8 cellular contexts compared by ENCODE assay signal in the genomic region with DNA sequence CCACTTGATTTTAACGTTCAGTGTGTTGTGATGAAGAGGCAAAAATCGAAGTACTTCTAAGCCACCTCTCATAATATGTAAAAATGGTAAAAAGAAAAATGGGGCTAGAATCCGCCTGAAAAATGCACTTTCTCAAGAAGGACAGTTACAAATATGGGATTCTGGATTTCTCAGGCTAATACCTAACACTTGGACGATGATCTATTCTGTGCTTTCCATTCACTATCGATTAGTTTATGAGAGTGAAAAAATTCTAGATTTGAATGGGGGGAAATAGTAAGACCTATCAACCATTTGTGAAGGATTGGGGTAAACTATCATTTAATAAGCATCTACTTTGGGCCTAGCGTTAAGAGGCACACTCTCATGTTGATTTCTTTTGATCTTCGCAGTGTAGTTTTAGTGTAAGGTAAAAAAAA. TPM values are rescaled to one million over a fixed set of nuclear protein-coding genes. Genes with fewer than 3 reads are reported as not detected.
DNase-seq lines count a peak whose midpoint lies in the region; TF ChIP-seq lines count a peak whose summit lies in the region.
"Not testable (repeated sequence)": the region's sequence is repeated elsewhere in the genome, so short reads cannot be mapped to it uniquely, and the experiment has no call there.

No MANE protein-coding gene starts in this region.

- peak overlapping the region; percentile 73 for H3K4me3 Mint-ChIP-seq in activated naive CD8-positive, alpha-beta T cell treated with anti-CD3 and anti-CD28 coated beads for 36 hours

- H3K4me3 ChIP-seq in BJ (ENCODE audit: low read depth, low read length) (peak overlapping the region; percentile 52), HUES48 (ENCODE audit: low read depth, low read length) (peak overlapping the region; percentile 70), SJCRH30 (peak overlapping the region; percentile 82), iPS-18a (ENCODE audit: low read length) (peak overlapping the region; percentile 75), neural cell (ENCODE audit: low read length) (peak overlapping the region; percentile 66), stomach (peak overlapping the region; percentile 39 to 82 (median 60))
- peak overlapping the region; percentile 90 for H3K4me3 ChIP-seq in effector memory CD4-positive, alpha-beta T cell (ENCODE audit: insufficient read depth, low read depth, low read length, poor library complexity, severe bottlenecking)

- peak overlapping the region; percentile 54 for H3K27ac ChIP-seq in HUES48 (ENCODE audit: low read depth, low read length)
- peak overlapping the region; percentile 61 for H3K27ac ChIP-seq in SJCRH30
- peak overlapping the region; percentile 95 for H3K27ac ChIP-seq in effector memory CD4-positive, alpha-beta T cell (ENCODE audit: insufficient read depth, low read length, poor library complexity, severe bottlenecking)
- H3K27ac ChIP-seq in iPS-18a (ENCODE audit: low read length), result not testable (repeated sequence)
- H3K27ac ChIP-seq in neural cell (ENCODE audit: low read length), result peak overlapping the region; percentile 85
- peak overlapping the region in 4 of 5 donors; percentile 97 to 100 (median 98) for H3K27ac ChIP-seq in stomach

- 33 to 39% (median 38%) methylated on average over 7 of the region's 7 CpGs for WGBS in stomach, 5 donors

- peaks cover 25% of the 10 kb centered on the region for H3K4me1 Mint-ChIP-seq in activated naive CD8-positive, alpha-beta T cell treated with anti-CD3 and anti-CD28 coated beads for 36 hours

- H3K36me3 Mint-ChIP-seq in activated naive CD8-positive, alpha-beta T cell treated with anti-CD3 and anti-CD28 coated beads for 36 hours, result not testable (repeated sequence)

- peaks cover 20% of the 10 kb centered on the region for H3K79me2 ChIP-seq in neural cell (replicated peaks; ENCODE audit: insufficient read depth, low read length)

- not testable (repeated sequence) for TF ChIP-seq POLR2A in stomach (IDR thresholded peaks at IDR 0.05)

- TF ChIP-seq CTCF in BJ (IDR thresholded peaks at IDR 0.05; ENCODE audit: insufficient read depth, low read depth, low read length); neural cell (IDR thresholded peaks at IDR 0.05; ENCODE audit: poor library complexity, severe bottlenecking); stomach (IDR thresholded peaks at IDR 0.05): not testable (repeated sequence)

- H3K9ac ChIP-seq in HUES48 (ENCODE audit: low read depth, low read length) (0 out of 2 replicates have a peak overlapping the region, but pooled peaks have one; percentile 44), iPS-18a (ENCODE audit: low read length) (peak overlapping the region; percentile 58), neural cell (ENCODE audit: low read length) (peak overlapping the region; percentile 76)

- intact Hi-C loops in stomach (cut with DNase I; ENCODE audit: low total_unique reads), result not testable (repeated sequence)

- CTCF ChIA-PET in BJ (lab: Yijun Ruan, JAX), result not testable (repeated sequence)

- H3K4me1 ChIP-seq in HUES48 (ENCODE audit: control insufficient read depth, insufficient read depth, low read length), result peaks cover 13% of the 10 kb centered on the region
- not testable (repeated sequence) for H3K4me1 ChIP-seq in SJCRH30; effector memory CD4-positive, alpha-beta T cell (ENCODE audit: control insufficient read depth, insufficient read depth, low read length, poor library complexity, severe bottlenecking); iPS-18a (ENCODE audit: control insufficient read depth, low read depth, low read length)
- peaks cover 10 to 34% (median 24%) of the 10 kb centered on the region in 4 donors for H3K4me1 ChIP-seq in stomach

- TF ChIP-seq RAD21 in neural cell (conservative IDR thresholded peaks at IDR 0.05), result not testable (repeated sequence)

- not testable (repeated sequence) for H3K4me2 ChIP-seq in neural cell (ENCODE audit: low read length)

- H3K9me3 Mint-ChIP-seq in activated naive CD8-positive, alpha-beta T cell treated with anti-CD3 and anti-CD28 coated beads for 36 hours, result not testable (repeated sequence)

- not testable (repeated sequence) for H3K9me3 ChIP-seq in HUES48 (ENCODE audit: control insufficient read depth, insufficient read depth, low read length); SJCRH30 (replicated peaks); effector memory CD4-positive, alpha-beta T cell (ENCODE audit: control insufficient read depth, low read length); iPS-18a (ENCODE audit: control insufficient read depth, low read depth, low read length); neural cell (ENCODE audit: low read length); stomach

- not testable (repeated sequence) for H3K27me3 ChIP-seq in BJ (ENCODE audit: control insufficient read depth, insufficient read depth, low read length); HUES48 (ENCODE audit: control insufficient read depth, insufficient read depth, low read length); SJCRH30; effector memory CD4-positive, alpha-beta T cell (replicated peaks; ENCODE audit: control insufficient read depth, insufficient read depth, low read length, poor library complexity, severe bottlenecking); neural cell (ENCODE audit: insufficient read depth, low read depth, low read length); stomach
- peaks cover 23% of the 10 kb centered on the region for H3K27me3 ChIP-seq in iPS-18a (ENCODE audit: control insufficient read depth, insufficient read depth, low read length)

- not testable (repeated sequence) for H3K9me2 ChIP-seq in neural cell (ENCODE audit: insufficient read depth, low read length)

- H3K27me3 Mint-ChIP-seq in activated naive CD8-positive, alpha-beta T cell treated with anti-CD3 and anti-CD28 coated beads for 36 hours, result not testable (repeated sequence)

- H2AFZ ChIP-seq in neural cell (ENCODE audit: low read depth, low read length), result peak overlapping the region; percentile 45

- not testable (repeated sequence) for DNase-seq in BJ (ENCODE audit: low read depth); activated naive CD8-positive, alpha-beta T cell treated with anti-CD3 and anti-CD28 coated beads for 36 hours; effector memory CD4-positive, alpha-beta T cell; stomach
- peak in 1 of 2 experiments; percentile 19 for DNase-seq in SJCRH30

- H3K36me3 ChIP-seq in BJ (ENCODE audit: control insufficient read depth, insufficient read depth, low read length); HUES48 (ENCODE audit: control insufficient read depth, insufficient read depth, low read length); SJCRH30; effector memory CD4-positive, alpha-beta T cell (ENCODE audit: control insufficient read depth, insufficient read depth, low read length); iPS-18a (ENCODE audit: control insufficient read depth, low read depth, low read length); neural cell (ENCODE audit: insufficient read depth, low read length); stomach: not testable (repeated sequence)

- POLR2A ChIA-PET in BJ (lab: Charles Lee), result interaction anchor here (0.6 kb wide), 1 partner anchor 416 kb away, joined by 10 read pairs; no protein-coding TSS in a partner anchor

- H3F3A ChIP-seq in neural cell (ENCODE audit: insufficient read depth, low read length, poor library complexity, severe bottlenecking), result not testable (repeated sequence)

- TF ChIP-seq EP300 in neural cell (conservative IDR thresholded peaks at IDR 0.05; ENCODE audit: poor library complexity, severe bottlenecking); stomach (IDR thresholded peaks at IDR 0.05): not testable (repeated sequence)

- peak overlapping the region; percentile 82 for H3K27ac Mint-ChIP-seq in activated naive CD8-positive, alpha-beta T cell treated with anti-CD3 and anti-CD28 coated beads for 36 hours

- not testable (repeated sequence) for H4K20me1 ChIP-seq in neural cell (ENCODE audit: insufficient read depth)

RNA-seq across cellular contexts. Expression of gene KMT2C, which starts 1.4 kb away (rescaled TPM):
- polyA plus RNA-seq in BJ (2011; rRNA removed) (6.9 and 9.3 TPM in 2 replicates), neural cell (29.8 and 32.8 TPM in 2 replicates), stomach (1 to 10 TPM; 5.0 to 6.4 (median 6.3) TPM)
- 30.3 and 30.7 TPM in 2 replicates for polyA minus RNA-seq in BJ (2011; rRNA and poly(A)+ RNA removed)
- total RNA-seq in SJCRH30 (2014; rRNA removed; shearing (Covaris generic)), result 33.2 and 35.1 TPM in 2 replicates
- total RNA-seq in activated naive CD8-positive, alpha-beta T cell treated with anti-CD3 and anti-CD28 coated beads for 36 hours, result 10 to 100 TPM; 34.2 to 38.2 TPM
- 89.1 and 131 TPM in 2 replicates for polyA minus RNA-seq in neural cell
- total RNA-seq in stomach, result 100 to 1,000 TPM in 3 of 5 donors, 10 to 100 TPM in 2; 74.4 to 248 (median 101) TPM
